Comparison of ENCODE assay signal across 8 cellular contexts in genomic region chr2:149586898-149587219, GRCh38.
DNase-seq lines count a peak whose midpoint lies in the region; ATAC-seq and TF ChIP-seq lines count a peak whose summit lies in the region.

No MANE protein-coding gene starts in this region.

- H3K36me3 Mint-ChIP-seq in nephron progenitor cell (ENCODE audit: low read depth): peaks cover 22% of the 10 kb centered on the region

- peak overlapping the region; percentile 85 for H3K4me2 ChIP-seq in BLaER1

- H3K27me3 ChIP-seq in BLaER1: no peaks in the 10 kb centered on the region
- H3K27me3 ChIP-seq in effector memory CD4-positive, alpha-beta T cell (replicated peaks; ENCODE audit: control insufficient read depth, insufficient read depth, low read length, poor library complexity, severe bottlenecking): no peaks in the 10 kb centered on the region

- peaks cover 21% of the 10 kb centered on the region; the same call in 1 of the 2 replicates for H3K36me3 ChIP-seq in BLaER1
- H3K36me3 ChIP-seq in effector memory CD4-positive, alpha-beta T cell (ENCODE audit: control insufficient read depth, insufficient read depth, low read length): peaks cover 3% of the 10 kb centered on the region

- peaks cover 32% of the 10 kb centered on the region for H3K4me1 ChIP-seq in BLaER1
- H3K4me1 ChIP-seq in effector memory CD4-positive, alpha-beta T cell (ENCODE audit: control insufficient read depth, insufficient read depth, low read length, poor library complexity, severe bottlenecking): peaks cover 7% of the 10 kb centered on the region

- H3K4me3 ChIP-seq in BLaER1 (peak overlapping the region; percentile 87), NB4 (ENCODE audit: low read depth, low read length) (peak overlapping the region; percentile 98)
- peak overlapping the region; percentile 97 for H3K4me3 ChIP-seq in effector memory CD4-positive, alpha-beta T cell (ENCODE audit: insufficient read depth, low read depth, low read length, poor library complexity, severe bottlenecking)

- ATAC-seq in GM18907 (IDR thresholded peaks at IDR 0.05; ENCODE audit: unreplicated experiment): no peak
- no peak for ATAC-seq in GM18861 (IDR thresholded peaks at IDR 0.05; ENCODE audit: unreplicated experiment)

- H3K27ac ChIP-seq in BLaER1: peak overlapping the region; percentile 95
- H3K27ac ChIP-seq in effector memory CD4-positive, alpha-beta T cell (ENCODE audit: insufficient read depth, low read length, poor library complexity, severe bottlenecking): peak overlapping the region; percentile 95

- peaks cover 17% of the 10 kb centered on the region for H3K27me3 Mint-ChIP-seq in nephron progenitor cell (ENCODE audit: low read depth, poor library complexity)

- H3K27ac Mint-ChIP-seq in nephron progenitor cell: peak overlapping the region; percentile 99

- H3K9me3 ChIP-seq in BLaER1: no peaks in the 10 kb centered on the region
- no peaks in the 10 kb centered on the region for H3K9me3 ChIP-seq in effector memory CD4-positive, alpha-beta T cell (ENCODE audit: control insufficient read depth, low read length)

- TF ChIP-seq CTCF in NB4 (IDR thresholded peaks at IDR 0.05; ENCODE audit: low read depth, low read length): no peak
- TF ChIP-seq CTCF in nephron progenitor cell (IDR thresholded peaks at IDR 0.05): no peak

- H3K4me1 Mint-ChIP-seq in nephron progenitor cell: peaks cover 42% of the 10 kb centered on the region

- peak overlapping the region; percentile 95 for H3K9ac ChIP-seq in BLaER1

- peaks cover 16% of the 10 kb centered on the region; the same call in 1 of the 2 replicates for H4K20me1 ChIP-seq in BLaER1

- DNase-seq in NB4 (ENCODE audit: low read depth) (no peak), nephron progenitor cell (no peak), NCI-H82 (lab: John Stamatoyannopoulos, UW) (no peak), NCI-H146 (lab: John Stamatoyannopoulos, UW) (no peak)
- DNase-seq in effector memory CD4-positive, alpha-beta T cell: no peak

- H3K4me3 Mint-ChIP-seq in nephron progenitor cell: peak overlapping the region; percentile 97

- H3K9me3 Mint-ChIP-seq in nephron progenitor cell: no peaks in the 10 kb centered on the region

- TF ChIP-seq POLR2A in NB4 (IDR thresholded peaks at IDR 0.05; ENCODE audit: extremely low read depth, insufficient read length): no peak
